ENCODE assay signal across 15 cellular contexts in genomic region chr2:25980951-25981350, GRCh38. TPM values are rescaled to one million over a fixed set of nuclear protein-coding genes. Genes with fewer than 3 reads are reported as not detected.
DNase-seq lines count a peak whose midpoint lies in the region; ATAC-seq and TF ChIP-seq lines count a peak whose summit lies in the region.
"Had no signal": no experiment of that assay in that cellular context is flagged by ENCODE, and none has a peak within 500 bp of the region (broad histone marks: within the 10 kb centered on the region; RNA-seq: fewer than 3 reads in every experiment).

No MANE protein-coding gene starts in this region.

- peak overlapping the region; percentile 48 for H3K4me3 Mint-ChIP-seq in stimulated activated naive CD8-positive, alpha-beta T cell treated with anti-CD3 and anti-CD28 coated beads, Interleukin-15, Interleukin-2, amounts not matched to agents 100 ng/mL and 50 ng/mL, for 24 hours
- H3K4me3 Mint-ChIP-seq in activated naive CD8-positive, alpha-beta T cell treated with anti-CD3 and anti-CD28 coated beads, Interleukin-2, amount 10 ng/mL, durations not matched to agents 7 days and 5 days: peak overlapping the region; percentile 91
- peak overlapping the region; percentile 24 for H3K4me3 Mint-ChIP-seq in memory B cell

- no peak for TF ChIP-seq CTCF in RWPE1 (conservative IDR thresholded peaks at IDR 0.05; ENCODE audit: low read depth)

- no peaks in the 10 kb centered on the region for H3K36me3 ChIP-seq in MG63
- H3K36me3 ChIP-seq: ascending aorta, ovary had no signal

- DNase-seq in stimulated activated naive CD8-positive, alpha-beta T cell treated with anti-CD3 and anti-CD28 coated beads, Interleukin-15, Interleukin-2, amounts not matched to agents 100 U/mL and 50 U/mL, for 24 hours: no peak
- DNase-seq in activated naive CD8-positive, alpha-beta T cell treated with anti-CD3 and anti-CD28 coated beads, Interleukin-2, amount 10 ng/mL, durations not matched to agents 7 days and 5 days: no peak
- no peak for DNase-seq in memory B cell (ENCODE audit: low spot score in 2 of 2)
- DNase-seq in NCI-H1930 (lab: John Stamatoyannopoulos, UW): no peak
- DNase-seq in globus pallidus (ENCODE audit: low spot score): no peak
- no peak for DNase-seq in RWPE1 (ENCODE audit: low spot score)
- no peak for DNase-seq in MG63
- DNase-seq: NCI-H345; stimulated activated CD4-positive, alpha-beta T cell treated with anti-CD3 and anti-CD28 coated beads, Interleukin-4, amount 100 ng/mL, for 4 hours had no signal

- H3K27me3 ChIP-seq in MG63: no peaks in the 10 kb centered on the region
- H3K27me3 ChIP-seq: ascending aorta, ovary had no signal

- H3K9me3 Mint-ChIP-seq in stimulated activated naive CD8-positive, alpha-beta T cell treated with anti-CD3 and anti-CD28 coated beads, Interleukin-15, Interleukin-2, amounts not matched to agents 100 ng/mL and 50 ng/mL, for 24 hours: no peaks in the 10 kb centered on the region
- no peaks in the 10 kb centered on the region for H3K9me3 Mint-ChIP-seq in activated naive CD8-positive, alpha-beta T cell treated with anti-CD3 and anti-CD28 coated beads, Interleukin-2, amount 10 ng/mL, durations not matched to agents 7 days and 5 days
- H3K9me3 Mint-ChIP-seq in memory B cell: no peaks in the 10 kb centered on the region

- H3K4me1 Mint-ChIP-seq in stimulated activated naive CD8-positive, alpha-beta T cell treated with anti-CD3 and anti-CD28 coated beads, Interleukin-15, Interleukin-2, amounts not matched to agents 100 ng/mL and 50 ng/mL, for 24 hours (ENCODE audit: low read depth): peaks cover 5% of the 10 kb centered on the region
- H3K4me1 Mint-ChIP-seq in activated naive CD8-positive, alpha-beta T cell treated with anti-CD3 and anti-CD28 coated beads, Interleukin-2, amount 10 ng/mL, durations not matched to agents 7 days and 5 days: peaks cover 16% of the 10 kb centered on the region
- peaks cover 10% of the 10 kb centered on the region for H3K4me1 Mint-ChIP-seq in memory B cell

- POLR2A ChIA-PET in activated naive CD8-positive, alpha-beta T cell treated with anti-CD3 and anti-CD28 coated beads, Interleukin-2, amount 10 ng/mL, durations not matched to agents 7 days and 5 days (lab: Charles Lee): interaction anchor here (0.6 to 2.3 kb wide), 5 partner anchors 9 to 264 kb away, joined by 3 to 10 read pairs (median 4); partner anchors contain the start of genes ASXL2, HADHA and HADHB
- POLR2A ChIA-PET in RWPE1 (lab: Yijun Ruan, JAX; ENCODE audit: low non-redundant PET): no interaction called here

- no peak overlapping the region for H3K4me3 ChIP-seq in MG63

- no peaks in the 10 kb centered on the region for H3K9me3 ChIP-seq in MG63
- H3K9me3 ChIP-seq: ascending aorta, ovary had no signal

- CTCF ChIA-PET in RWPE1 (lab: Yijun Ruan, JAX): interaction anchor here (0.6 to 1.8 kb wide), 2 partner anchors 30 to 160 kb away, joined by 3 to 7 read pairs; no protein-coding TSS in a partner anchor

- H3K27me3 Mint-ChIP-seq in stimulated activated naive CD8-positive, alpha-beta T cell treated with anti-CD3 and anti-CD28 coated beads, Interleukin-15, Interleukin-2, amounts not matched to agents 100 ng/mL and 50 ng/mL, for 24 hours: no peaks in the 10 kb centered on the region
- H3K27me3 Mint-ChIP-seq in activated naive CD8-positive, alpha-beta T cell treated with anti-CD3 and anti-CD28 coated beads, Interleukin-2, amount 10 ng/mL, durations not matched to agents 7 days and 5 days: no peaks in the 10 kb centered on the region
- H3K27me3 Mint-ChIP-seq in memory B cell: no peaks in the 10 kb centered on the region

- H3K27ac Mint-ChIP-seq in stimulated activated naive CD8-positive, alpha-beta T cell treated with anti-CD3 and anti-CD28 coated beads, Interleukin-15, Interleukin-2, amounts not matched to agents 100 ng/mL and 50 ng/mL, for 24 hours: no peak overlapping the region
- no peak overlapping the region for H3K27ac Mint-ChIP-seq in activated naive CD8-positive, alpha-beta T cell treated with anti-CD3 and anti-CD28 coated beads, Interleukin-2, amount 10 ng/mL, durations not matched to agents 7 days and 5 days
- no peak overlapping the region for H3K27ac Mint-ChIP-seq in memory B cell

- no peaks in the 10 kb centered on the region for H3K36me3 Mint-ChIP-seq in stimulated activated naive CD8-positive, alpha-beta T cell treated with anti-CD3 and anti-CD28 coated beads, Interleukin-15, Interleukin-2, amounts not matched to agents 100 ng/mL and 50 ng/mL, for 24 hours (ENCODE audit: low read depth)
- no peaks in the 10 kb centered on the region for H3K36me3 Mint-ChIP-seq in activated naive CD8-positive, alpha-beta T cell treated with anti-CD3 and anti-CD28 coated beads, Interleukin-2, amount 10 ng/mL, durations not matched to agents 7 days and 5 days
- H3K36me3 Mint-ChIP-seq in memory B cell: no peaks in the 10 kb centered on the region

- H3K27ac ChIP-seq in RWPE1: no peak overlapping the region
- H3K27ac ChIP-seq: ascending aorta, C4-2B had no signal

- no peak for ATAC-seq in stimulated activated naive CD8-positive, alpha-beta T cell treated with anti-CD3 and anti-CD28 coated beads, Interleukin-15, Interleukin-2, amounts not matched to agents 100 U/mL and 50 U/mL, for 24 hours
- no peak for ATAC-seq in activated naive CD8-positive, alpha-beta T cell treated with anti-CD3 and anti-CD28 coated beads, Interleukin-2, amount 10 ng/mL, durations not matched to agents 7 days and 5 days (ENCODE audit: low read depth)
- no peak for ATAC-seq in memory B cell (ENCODE audit: low read depth)
- ATAC-seq: HCT116, Right ventricle myocardium inferior had no signal

RNA-seq across cellular contexts. Expression of gene KIF3C, which starts 1.3 kb away (rescaled TPM):
- 10 to 100 TPM; 11.6 to 12.8 TPM for total RNA-seq in activated naive CD8-positive, alpha-beta T cell treated with anti-CD3 and anti-CD28 coated beads, Interleukin-2, amount 10 ng/mL, durations not matched to agents 7 days and 5 days
- 3.2 and 9.5 TPM in 2 replicates for total RNA-seq in MG63 (2014; rRNA removed; shearing (Covaris generic); ENCODE audit: low replicate concordance)

RNA-seq across cellular contexts. Expression of gene RAB10, which starts 52.9 kb away (rescaled TPM):
- 10 to 100 TPM; 88.0 to 89.7 TPM for total RNA-seq in activated naive CD8-positive, alpha-beta T cell treated with anti-CD3 and anti-CD28 coated beads, Interleukin-2, amount 10 ng/mL, durations not matched to agents 7 days and 5 days
- 102 and 162 TPM in 2 replicates for total RNA-seq in MG63 (2014; rRNA removed; shearing (Covaris generic); ENCODE audit: low replicate concordance)

Comparison
In these comparisons a context has a peak if more than half of its experiments do, and no peak if none do; other contexts are left out.
1. H3K4me3 Mint-ChIP-seq: peak in every context shown above with its lines; median percentile 91 in activated naive CD8-positive, alpha-beta T cell treated with anti-CD3 and anti-CD28 coated beads, Interleukin-2, amount 10 ng/mL, durations not matched to agents 7 days and 5 days; 48 in stimulated activated naive CD8-positive, alpha-beta T cell treated with anti-CD3 and anti-CD28 coated beads, Interleukin-15, Interleukin-2, amounts not matched to agents 100 ng/mL and 50 ng/mL, for 24 hours; 24 in memory B cell.